In the genomic region with DNA sequence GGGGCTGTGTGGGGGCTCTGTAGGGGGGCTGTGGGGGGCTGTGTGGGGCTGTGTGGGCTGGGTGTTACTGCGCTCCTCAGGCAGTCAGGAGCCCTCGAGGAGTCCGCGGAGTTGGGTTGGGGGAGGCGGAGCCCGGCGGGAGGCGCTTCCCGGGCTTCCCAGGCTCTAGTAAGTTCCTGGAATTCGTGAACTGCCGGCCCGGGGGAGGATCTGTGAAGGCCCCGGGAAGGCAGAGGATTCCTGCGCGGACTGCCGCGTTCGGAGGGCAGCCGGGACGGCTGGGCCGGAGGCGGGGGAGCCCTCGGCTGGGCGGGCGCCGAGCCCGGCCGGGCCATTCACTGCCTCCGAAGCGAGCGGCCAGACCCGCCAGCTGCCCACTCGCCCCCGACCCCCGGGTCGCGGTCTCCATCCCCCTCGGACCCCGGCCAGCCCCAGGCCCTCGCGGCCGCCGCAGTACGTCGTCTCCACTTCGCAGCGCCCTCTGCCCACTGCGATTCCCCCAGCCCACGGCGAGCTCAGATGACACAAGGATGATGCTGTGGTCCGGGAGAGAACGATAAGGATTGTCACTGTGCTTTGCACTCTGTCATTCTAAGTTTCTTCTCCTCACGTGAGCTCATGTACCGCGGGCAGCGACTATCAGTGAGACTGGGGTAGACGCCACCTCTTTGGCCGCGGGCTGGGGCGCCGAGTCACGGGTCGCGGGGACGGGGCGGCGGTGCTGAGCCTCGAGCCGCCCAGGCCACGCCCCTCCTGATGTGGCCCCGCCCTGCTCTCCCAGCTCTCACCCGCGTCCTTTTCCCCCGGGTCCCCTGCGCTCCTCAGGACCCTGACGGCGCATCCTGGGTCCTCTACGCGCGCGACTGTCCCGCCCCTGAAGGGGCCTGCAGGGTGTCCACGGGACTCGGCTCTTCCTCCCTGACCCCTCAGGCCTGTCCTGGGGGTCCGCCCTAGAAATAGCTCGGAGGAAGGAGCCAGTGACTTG, we compare ENCODE assay signal across 1 cellular context.
TF ChIP-seq lines count a peak whose summit lies in the region.

No MANE protein-coding gene starts in this region.

TF ChIP-seq in GM12878, 131 proteins besides CTCF, POLR2A, EP300 and RAD21 (continued from another document and continues in another):
- TF ChIP-seq, protein P1, sequence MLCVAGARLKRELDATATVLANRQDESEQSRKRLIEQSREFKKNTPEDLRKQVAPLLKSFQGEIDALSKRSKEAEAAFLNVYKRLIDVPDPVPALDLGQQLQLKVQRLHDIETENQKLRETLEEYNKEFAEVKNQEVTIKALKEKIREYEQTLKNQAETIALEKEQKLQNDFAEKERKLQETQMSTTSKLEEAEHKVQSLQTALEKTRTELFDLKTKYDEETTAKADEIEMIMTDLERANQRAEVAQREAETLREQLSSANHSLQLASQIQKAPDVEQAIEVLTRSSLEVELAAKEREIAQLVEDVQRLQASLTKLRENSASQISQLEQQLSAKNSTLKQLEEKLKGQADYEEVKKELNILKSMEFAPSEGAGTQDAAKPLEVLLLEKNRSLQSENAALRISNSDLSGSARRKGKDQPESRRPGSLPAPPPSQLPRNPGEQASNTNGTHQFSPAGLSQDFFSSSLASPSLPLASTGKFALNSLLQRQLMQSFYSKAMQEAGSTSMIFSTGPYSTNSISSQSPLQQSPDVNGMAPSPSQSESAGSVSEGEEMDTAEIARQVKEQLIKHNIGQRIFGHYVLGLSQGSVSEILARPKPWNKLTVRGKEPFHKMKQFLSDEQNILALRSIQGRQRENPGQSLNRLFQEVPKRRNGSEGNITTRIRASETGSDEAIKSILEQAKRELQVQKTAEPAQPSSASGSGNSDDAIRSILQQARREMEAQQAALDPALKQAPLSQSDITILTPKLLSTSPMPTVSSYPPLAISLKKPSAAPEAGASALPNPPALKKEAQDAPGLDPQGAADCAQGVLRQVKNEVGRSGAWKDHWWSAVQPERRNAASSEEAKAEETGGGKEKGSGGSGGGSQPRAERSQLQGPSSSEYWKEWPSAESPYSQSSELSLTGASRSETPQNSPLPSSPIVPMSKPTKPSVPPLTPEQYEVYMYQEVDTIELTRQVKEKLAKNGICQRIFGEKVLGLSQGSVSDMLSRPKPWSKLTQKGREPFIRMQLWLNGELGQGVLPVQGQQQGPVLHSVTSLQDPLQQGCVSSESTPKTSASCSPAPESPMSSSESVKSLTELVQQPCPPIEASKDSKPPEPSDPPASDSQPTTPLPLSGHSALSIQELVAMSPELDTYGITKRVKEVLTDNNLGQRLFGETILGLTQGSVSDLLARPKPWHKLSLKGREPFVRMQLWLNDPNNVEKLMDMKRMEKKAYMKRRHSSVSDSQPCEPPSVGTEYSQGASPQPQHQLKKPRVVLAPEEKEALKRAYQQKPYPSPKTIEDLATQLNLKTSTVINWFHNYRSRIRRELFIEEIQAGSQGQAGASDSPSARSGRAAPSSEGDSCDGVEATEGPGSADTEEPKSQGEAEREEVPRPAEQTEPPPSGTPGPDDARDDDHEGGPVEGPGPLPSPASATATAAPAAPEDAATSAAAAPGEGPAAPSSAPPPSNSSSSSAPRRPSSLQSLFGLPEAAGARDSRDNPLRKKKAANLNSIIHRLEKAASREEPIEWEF (IDR thresholded peaks at IDR 0.05; ENCODE audit: insufficient replicate concordance, low read depth, low read length) = no peak
- peak; percentile 32 for TF ChIP-seq MEF2B (IDR thresholded peaks at IDR 0.05; ENCODE audit: partially characterized antibody, poor library complexity, severe bottlenecking)
- TF ChIP-seq E2F8 (IDR thresholded peaks at IDR 0.05; ENCODE audit: low read depth, partially characterized antibody) = no peak
- TF ChIP-seq PML (IDR thresholded peaks at IDR 0.05; ENCODE audit: low read length) = no peak
- TF ChIP-seq BHLHE40 (IDR thresholded peaks at IDR 0.05; ENCODE audit: borderline replicate concordance in 1 of 2, low read depth in 2 of 2, low read length in 1 of 2) = peak; percentile 93 to 95
- TF ChIP-seq, protein P2, sequence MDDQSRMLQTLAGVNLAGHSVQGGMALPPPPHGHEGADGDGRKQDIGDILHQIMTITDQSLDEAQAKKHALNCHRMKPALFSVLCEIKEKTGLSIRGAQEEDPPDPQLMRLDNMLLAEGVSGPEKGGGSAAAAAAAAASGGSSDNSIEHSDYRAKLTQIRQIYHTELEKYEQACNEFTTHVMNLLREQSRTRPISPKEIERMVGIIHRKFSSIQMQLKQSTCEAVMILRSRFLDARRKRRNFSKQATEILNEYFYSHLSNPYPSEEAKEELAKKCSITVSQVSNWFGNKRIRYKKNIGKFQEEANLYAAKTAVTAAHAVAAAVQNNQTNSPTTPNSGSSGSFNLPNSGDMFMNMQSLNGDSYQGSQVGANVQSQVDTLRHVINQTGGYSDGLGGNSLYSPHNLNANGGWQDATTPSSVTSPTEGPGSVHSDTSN (IDR thresholded peaks at IDR 0.05; ENCODE audit: insufficient replicate concordance, low read depth, low read length) = no peak
- no peak for TF ChIP-seq MTA3 (IDR thresholded peaks at IDR 0.05; ENCODE audit: borderline replicate concordance, low read length)
- TF ChIP-seq, protein P3, sequence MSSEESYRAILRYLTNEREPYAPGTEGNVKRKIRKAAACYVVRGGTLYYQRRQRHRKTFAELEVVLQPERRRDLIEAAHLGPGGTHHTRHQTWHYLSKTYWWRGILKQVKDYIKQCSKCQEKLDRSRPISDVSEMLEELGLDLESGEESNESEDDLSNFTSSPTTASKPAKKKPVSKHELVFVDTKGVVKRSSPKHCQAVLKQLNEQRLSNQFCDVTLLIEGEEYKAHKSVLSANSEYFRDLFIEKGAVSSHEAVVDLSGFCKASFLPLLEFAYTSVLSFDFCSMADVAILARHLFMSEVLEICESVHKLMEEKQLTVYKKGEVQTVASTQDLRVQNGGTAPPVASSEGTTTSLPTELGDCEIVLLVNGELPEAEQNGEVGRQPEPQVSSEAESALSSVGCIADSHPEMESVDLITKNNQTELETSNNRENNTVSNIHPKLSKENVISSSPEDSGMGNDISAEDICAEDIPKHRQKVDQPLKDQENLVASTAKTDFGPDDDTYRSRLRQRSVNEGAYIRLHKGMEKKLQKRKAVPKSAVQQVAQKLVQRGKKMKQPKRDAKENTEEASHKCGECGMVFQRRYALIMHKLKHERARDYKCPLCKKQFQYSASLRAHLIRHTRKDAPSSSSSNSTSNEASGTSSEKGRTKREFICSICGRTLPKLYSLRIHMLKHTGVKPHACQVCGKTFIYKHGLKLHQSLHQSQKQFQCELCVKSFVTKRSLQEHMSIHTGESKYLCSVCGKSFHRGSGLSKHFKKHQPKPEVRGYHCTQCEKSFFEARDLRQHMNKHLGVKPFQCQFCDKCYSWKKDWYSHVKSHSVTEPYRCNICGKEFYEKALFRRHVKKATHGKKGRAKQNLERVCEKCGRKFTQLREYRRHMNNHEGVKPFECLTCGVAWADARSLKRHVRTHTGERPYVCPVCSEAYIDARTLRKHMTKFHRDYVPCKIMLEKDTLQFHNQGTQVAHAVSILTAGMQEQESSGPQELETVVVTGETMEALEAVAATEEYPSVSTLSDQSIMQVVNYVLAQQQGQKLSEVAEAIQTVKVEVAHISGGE (CRISPR knock-in tag; IDR thresholded peaks at IDR 0.05) = no peak
- TF ChIP-seq MYC (IDR thresholded peaks at IDR 0.05; ENCODE audit: insufficient read depth, insufficient read length, insufficient replicate concordance, low read length, severe bottlenecking) = no peak
- no peak for TF ChIP-seq FOXK2 (IDR thresholded peaks at IDR 0.05)
- TF ChIP-seq NR2C1 (IDR thresholded peaks at IDR 0.05) = no peak
- TF ChIP-seq ZBTB33 (IDR thresholded peaks at IDR 0.05) = no peak
- no peak for TF ChIP-seq ZNF622 (IDR thresholded peaks at IDR 0.05)
- peak; percentile 13 for TF ChIP-seq USF1 (IDR thresholded peaks at IDR 0.05; ENCODE audit: borderline replicate concordance, extremely low read length, insufficient read depth, low read depth, low read length)
- no peak for TF ChIP-seq SUPT20H (IDR thresholded peaks at IDR 0.05; ENCODE audit: borderline replicate concordance, control insufficient read depth, low read depth, low read length)
- no peak for TF ChIP-seq SMARCA5 (IDR thresholded peaks at IDR 0.05)
- TF ChIP-seq CREM (IDR thresholded peaks at IDR 0.05; ENCODE audit: low read depth) = no peak
- no peak for TF ChIP-seq HCFC1 (IDR thresholded peaks at IDR 0.05; ENCODE audit: low read length)
- no peak for TF ChIP-seq SMAD1 (IDR thresholded peaks at IDR 0.05; ENCODE audit: low read depth, partially characterized antibody)
- no peak for TF ChIP-seq ZNF274 (IDR thresholded peaks at IDR 0.05; ENCODE audit: insufficient read depth, insufficient read length)
- TF ChIP-seq ASH2L (IDR thresholded peaks at IDR 0.05; ENCODE audit: borderline replicate concordance, low read depth) = no peak
- TF ChIP-seq MEF2A (IDR thresholded peaks at IDR 0.05; ENCODE audit: insufficient read depth, low read depth, low read length) = no peak
- TF ChIP-seq RBBP5 (conservative IDR thresholded peaks at IDR 0.05) = no peak
- no peak for TF ChIP-seq SUZ12 (IDR thresholded peaks at IDR 0.05; ENCODE audit: unreplicated experiment)
- TF ChIP-seq, protein P4, sequence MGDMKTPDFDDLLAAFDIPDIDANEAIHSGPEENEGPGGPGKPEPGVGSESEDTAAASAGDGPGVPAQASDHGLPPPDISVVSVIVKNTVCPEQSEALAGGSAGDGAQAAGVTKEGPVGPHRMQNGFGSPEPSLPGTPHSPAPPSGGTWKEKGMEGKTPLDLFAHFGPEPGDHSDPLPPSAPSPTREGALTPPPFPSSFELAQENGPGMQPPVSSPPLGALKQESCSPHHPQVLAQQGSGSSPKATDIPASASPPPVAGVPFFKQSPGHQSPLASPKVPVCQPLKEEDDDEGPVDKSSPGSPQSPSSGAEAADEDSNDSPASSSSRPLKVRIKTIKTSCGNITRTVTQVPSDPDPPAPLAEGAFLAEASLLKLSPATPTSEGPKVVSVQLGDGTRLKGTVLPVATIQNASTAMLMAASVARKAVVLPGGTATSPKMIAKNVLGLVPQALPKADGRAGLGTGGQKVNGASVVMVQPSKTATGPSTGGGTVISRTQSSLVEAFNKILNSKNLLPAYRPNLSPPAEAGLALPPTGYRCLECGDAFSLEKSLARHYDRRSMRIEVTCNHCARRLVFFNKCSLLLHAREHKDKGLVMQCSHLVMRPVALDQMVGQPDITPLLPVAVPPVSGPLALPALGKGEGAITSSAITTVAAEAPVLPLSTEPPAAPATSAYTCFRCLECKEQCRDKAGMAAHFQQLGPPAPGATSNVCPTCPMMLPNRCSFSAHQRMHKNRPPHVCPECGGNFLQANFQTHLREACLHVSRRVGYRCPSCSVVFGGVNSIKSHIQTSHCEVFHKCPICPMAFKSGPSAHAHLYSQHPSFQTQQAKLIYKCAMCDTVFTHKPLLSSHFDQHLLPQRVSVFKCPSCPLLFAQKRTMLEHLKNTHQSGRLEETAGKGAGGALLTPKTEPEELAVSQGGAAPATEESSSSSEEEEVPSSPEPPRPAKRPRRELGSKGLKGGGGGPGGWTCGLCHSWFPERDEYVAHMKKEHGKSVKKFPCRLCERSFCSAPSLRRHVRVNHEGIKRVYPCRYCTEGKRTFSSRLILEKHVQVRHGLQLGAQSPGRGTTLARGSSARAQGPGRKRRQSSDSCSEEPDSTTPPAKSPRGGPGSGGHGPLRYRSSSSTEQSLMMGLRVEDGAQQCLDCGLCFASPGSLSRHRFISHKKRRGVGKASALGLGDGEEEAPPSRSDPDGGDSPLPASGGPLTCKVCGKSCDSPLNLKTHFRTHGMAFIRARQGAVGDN (IDR thresholded peaks at IDR 0.05) = no peak
- TF ChIP-seq MYB (IDR thresholded peaks at IDR 0.05; ENCODE audit: borderline replicate concordance, low read depth, low read length) = no peak
- no peak for TF ChIP-seq KAT2A (conservative IDR thresholded peaks at IDR 0.05; ENCODE audit: control insufficient read depth, low read depth, low read length)
- peak; percentile 43 for TF ChIP-seq IKZF1 (conservative IDR thresholded peaks at IDR 0.05)
- TF ChIP-seq ATF7 (IDR thresholded peaks at IDR 0.05; ENCODE audit: low read depth) = no peak
- TF ChIP-seq LARP7 (IDR thresholded peaks at IDR 0.05) = 0 out of 2 replicates have a peak, but pooled peaks have one; percentile 24
- no peak for TF ChIP-seq TAF1 (IDR thresholded peaks at IDR 0.05; ENCODE audit: borderline replicate concordance, low read depth, low read length)
- TF ChIP-seq SMC3 (IDR thresholded peaks at IDR 0.05; ENCODE audit: borderline replicate concordance, low read length) = peak; percentile 11; the same call in 1 of the 2 replicates
- no peak for TF ChIP-seq TBL1XR1 (IDR thresholded peaks at IDR 0.05; ENCODE audit: low read depth, low read length)
